14 cellular contexts compared by ENCODE assay signal in genomic region chr17:47224971-47225370, GRCh38. TPM values are rescaled to one million over a fixed set of nuclear protein-coding genes. Genes with fewer than 3 reads are reported as not detected.
DNase-seq lines count a peak whose midpoint lies in the region; ATAC-seq and TF ChIP-seq lines count a peak whose summit lies in the region.
"Had no signal": no experiment of that assay in that cellular context is flagged by ENCODE, and none has a peak within 500 bp of the region (broad histone marks: within the 10 kb centered on the region; RNA-seq: fewer than 3 reads in every experiment).

No MANE protein-coding gene starts in this region.

- H3K27me3 ChIP-seq in lower lobe of right lung (ENCODE audit: low read depth) (no peaks in the 10 kb centered on the region), subcutaneous abdominal adipose tissue (ENCODE audit: control insufficient read depth in 5 of 5, insufficient read depth in 4 of 5, low read length in 5 of 5) (no peaks in the 10 kb centered on the region)

- no peak for ATAC-seq in lower lobe of right lung
- no peak for ATAC-seq in activated T-helper 17 cell treated with anti-CD3 and anti-CD28 coated beads, Interleukin-2, amount 50 U/mL, for 72 hours (replicated peaks)
- ATAC-seq: activated CD8-positive, alpha-beta T cell treated with anti-CD3 and anti-CD28 coated beads, Interleukin-2, amount 10 ng/mL, durations not matched to agents 7 days and 5 days; activated naive CD8-positive, alpha-beta T cell treated with anti-CD3 and anti-CD28 coated beads, Interleukin-2, amount 50 U/mL, for 24 hours had no signal

- peak overlapping the region in 3 of 5 donors; percentile 22 to 69 (median 43) for H3K9ac ChIP-seq in subcutaneous abdominal adipose tissue (ENCODE audit: low read length in 5 of 5)

- no peak for TF ChIP-seq CTCF in HFFc6 (IDR thresholded peaks at IDR 0.05)
- no peak for TF ChIP-seq CTCF in lower lobe of right lung (IDR thresholded peaks at IDR 0.05)

- peaks cover 5% of the 10 kb centered on the region for H3K27me3 Mint-ChIP-seq in HFFc6 (ENCODE audit: insufficient read depth)
- no peaks in the 10 kb centered on the region for H3K27me3 Mint-ChIP-seq in activated T-helper 17 cell treated with anti-CD3 and anti-CD28 coated beads, Interleukin-2, amount 50 U/mL, for 72 hours

- H3K4me3 ChIP-seq in lower lobe of right lung (no peak overlapping the region), subcutaneous abdominal adipose tissue (ENCODE audit: low read depth in 1 of 5, low read length in 5 of 5) (peak overlapping the region in 1 of 5 donors; percentile 23)

- no peaks in the 10 kb centered on the region for H3K9me3 ChIP-seq in lower lobe of right lung
- H3K9me3 ChIP-seq in subcutaneous abdominal adipose tissue (ENCODE audit: control insufficient read depth in 5 of 5, low read length in 5 of 5): no peaks in the 10 kb centered on the region

- intact Hi-C loops in lower lobe of right lung (cut with DNase I): loop anchor here (5.0 kb wide), 1 partner anchor 92 kb away; no protein-coding TSS in a partner anchor

- H3K4me1 ChIP-seq in lower lobe of right lung (peaks cover 29% of the 10 kb centered on the region), subcutaneous abdominal adipose tissue (ENCODE audit: control insufficient read depth in 5 of 5, insufficient read depth in 5 of 5, low read length in 5 of 5) (peaks cover 12 to 44% (median 31%) of the 10 kb centered on the region in 5 donors)

- DNase-seq in HFFc6 (no peak), lower lobe of right lung (no peak), LoVo (ENCODE audit: low spot score) (no peak), NCI-H1417 treated with DMSO at 0.1 percent for 48 hours (lab: John Stamatoyannopoulos, UW) (no peak), DMS53 treated with DMSO at 0.1 percent for 48 hours (lab: John Stamatoyannopoulos, UW; ENCODE audit: unreplicated experiment) (no peak)
- DNase-seq: activated CD8-positive, alpha-beta T cell treated with anti-CD3 and anti-CD28 coated beads, Interleukin-2, amount 10 ng/mL, durations not matched to agents 7 days and 5 days; activated naive CD8-positive, alpha-beta T cell treated with anti-CD3 and anti-CD28 coated beads, Interleukin-2, amount 50 U/mL, for 24 hours; CD4-positive, alpha-beta memory T cell; NCI-H1092 treated with DMSO at 0.1 percent for 48 hours had no signal

- H3K27ac ChIP-seq in cingulate gyrus (ENCODE audit: low read depth, low read length): peak overlapping the region; percentile 62
- peak overlapping the region; percentile 77 for H3K27ac ChIP-seq in lower lobe of right lung
- peak overlapping the region; percentile 97 for H3K27ac ChIP-seq in subcutaneous abdominal adipose tissue (ENCODE audit: low read depth, low read length)

- H3K4me3 Mint-ChIP-seq in HFFc6: peak overlapping the region; percentile 74; the same call in 1 of the 2 replicates
- no peak overlapping the region for H3K4me3 Mint-ChIP-seq in activated T-helper 17 cell treated with anti-CD3 and anti-CD28 coated beads, Interleukin-2, amount 50 U/mL, for 72 hours
- H3K4me3 Mint-ChIP-seq: activated CD8-positive, alpha-beta T cell treated with anti-CD3 and anti-CD28 coated beads, Interleukin-2, amount 10 ng/mL, durations not matched to agents 7 days and 5 days; activated naive CD8-positive, alpha-beta T cell treated with anti-CD3 and anti-CD28 coated beads, Interleukin-2, amount 50 U/mL, for 24 hours; CD4-positive, alpha-beta memory T cell had no signal

- peaks cover 50% of the 10 kb centered on the region for H3K4me1 Mint-ChIP-seq in HFFc6 (ENCODE audit: low read depth)
- peaks cover 19% of the 10 kb centered on the region for H3K4me1 Mint-ChIP-seq in activated T-helper 17 cell treated with anti-CD3 and anti-CD28 coated beads, Interleukin-2, amount 50 U/mL, for 72 hours

- no peaks in the 10 kb centered on the region; the same call in 1 of the 2 replicates for H3K9me3 Mint-ChIP-seq in HFFc6
- no peaks in the 10 kb centered on the region for H3K9me3 Mint-ChIP-seq in activated T-helper 17 cell treated with anti-CD3 and anti-CD28 coated beads, Interleukin-2, amount 50 U/mL, for 72 hours

- H3K36me3 ChIP-seq in lower lobe of right lung: no peaks in the 10 kb centered on the region
- no peaks in the 10 kb centered on the region for H3K36me3 ChIP-seq in subcutaneous abdominal adipose tissue (ENCODE audit: control insufficient read depth in 5 of 5, insufficient read depth in 5 of 5, low read length in 5 of 5)

- peaks cover 6% of the 10 kb centered on the region for H3K36me3 Mint-ChIP-seq in HFFc6 (ENCODE audit: low read depth)
- no peaks in the 10 kb centered on the region for H3K36me3 Mint-ChIP-seq in activated T-helper 17 cell treated with anti-CD3 and anti-CD28 coated beads, Interleukin-2, amount 50 U/mL, for 72 hours (ENCODE audit: low read depth)
- H3K36me3 Mint-ChIP-seq: CD4-positive, alpha-beta memory T cell had no signal

- peak overlapping the region; percentile 87 for H3K27ac Mint-ChIP-seq in HFFc6
- no peak overlapping the region for H3K27ac Mint-ChIP-seq in activated T-helper 17 cell treated with anti-CD3 and anti-CD28 coated beads, Interleukin-2, amount 50 U/mL, for 72 hours
- H3K27ac Mint-ChIP-seq: activated CD8-positive, alpha-beta T cell treated with anti-CD3 and anti-CD28 coated beads, Interleukin-2, amount 10 ng/mL, durations not matched to agents 7 days and 5 days; activated naive CD8-positive, alpha-beta T cell treated with anti-CD3 and anti-CD28 coated beads, Interleukin-2, amount 50 U/mL, for 24 hours had no signal

RNA-seq across cellular contexts. Expression of gene MYL4, which starts 15.8 kb away (rescaled TPM):
- not detected for total RNA-seq in HFFc6 (2021; fragmentation: NEBNext Ultra II Directional; extraction: Animal tissue kit (Norgen Biotek cat#: 25700))
- 3.0 TPM for total RNA-seq in lower lobe of right lung
- under 1 TPM; 0.30 to 0.53 TPM for total RNA-seq in activated T-helper 17 cell treated with anti-CD3 and anti-CD28 coated beads, Interleukin-2, amount 50 U/mL, for 72 hours
- total RNA-seq: activated CD8-positive, alpha-beta T cell treated with anti-CD3 and anti-CD28 coated beads, Interleukin-2, amount 10 ng/mL, durations not matched to agents 7 days and 5 days; CD4-positive, alpha-beta memory T cell; epithelial cell of proximal tubule; T-helper 2 cell treated with Interferon-gamma antibody and Interleukin-4, amounts not matched to agents 100 ng/mL and 5 ng/mL, for 36 hours had no signal

RNA-seq across cellular contexts. Expression of gene ITGB3, which starts 28.7 kb away (rescaled TPM):
- 1 to 10 TPM; 2.2 to 4.1 (median 2.9) TPM for total RNA-seq in HFFc6 (2021; fragmentation: NEBNext Ultra II Directional; extraction: Animal tissue kit (Norgen Biotek cat#: 25700))
- total RNA-seq in lower lobe of right lung: 10.5 TPM
- total RNA-seq in activated T-helper 17 cell treated with anti-CD3 and anti-CD28 coated beads, Interleukin-2, amount 50 U/mL, for 72 hours: under 1 TPM in 1 of 2 donors, not detected in 1; 0.11 TPM
- total RNA-seq: CD4-positive, alpha-beta memory T cell had no signal

RNA-seq across cellular contexts. Expression of gene CDC27, which starts 35.9 kb away (rescaled TPM):
- 100 to 1,000 TPM; 144 to 202 (median 170) TPM for total RNA-seq in HFFc6 (2021; fragmentation: NEBNext Ultra II Directional; extraction: Animal tissue kit (Norgen Biotek cat#: 25700))
- 76.6 TPM for total RNA-seq in lower lobe of right lung
- 100 to 1,000 TPM; 122 to 146 TPM for total RNA-seq in activated T-helper 17 cell treated with anti-CD3 and anti-CD28 coated beads, Interleukin-2, amount 50 U/mL, for 72 hours
